ENCODE assay signal across 8 cellular contexts in the genomic region with DNA sequence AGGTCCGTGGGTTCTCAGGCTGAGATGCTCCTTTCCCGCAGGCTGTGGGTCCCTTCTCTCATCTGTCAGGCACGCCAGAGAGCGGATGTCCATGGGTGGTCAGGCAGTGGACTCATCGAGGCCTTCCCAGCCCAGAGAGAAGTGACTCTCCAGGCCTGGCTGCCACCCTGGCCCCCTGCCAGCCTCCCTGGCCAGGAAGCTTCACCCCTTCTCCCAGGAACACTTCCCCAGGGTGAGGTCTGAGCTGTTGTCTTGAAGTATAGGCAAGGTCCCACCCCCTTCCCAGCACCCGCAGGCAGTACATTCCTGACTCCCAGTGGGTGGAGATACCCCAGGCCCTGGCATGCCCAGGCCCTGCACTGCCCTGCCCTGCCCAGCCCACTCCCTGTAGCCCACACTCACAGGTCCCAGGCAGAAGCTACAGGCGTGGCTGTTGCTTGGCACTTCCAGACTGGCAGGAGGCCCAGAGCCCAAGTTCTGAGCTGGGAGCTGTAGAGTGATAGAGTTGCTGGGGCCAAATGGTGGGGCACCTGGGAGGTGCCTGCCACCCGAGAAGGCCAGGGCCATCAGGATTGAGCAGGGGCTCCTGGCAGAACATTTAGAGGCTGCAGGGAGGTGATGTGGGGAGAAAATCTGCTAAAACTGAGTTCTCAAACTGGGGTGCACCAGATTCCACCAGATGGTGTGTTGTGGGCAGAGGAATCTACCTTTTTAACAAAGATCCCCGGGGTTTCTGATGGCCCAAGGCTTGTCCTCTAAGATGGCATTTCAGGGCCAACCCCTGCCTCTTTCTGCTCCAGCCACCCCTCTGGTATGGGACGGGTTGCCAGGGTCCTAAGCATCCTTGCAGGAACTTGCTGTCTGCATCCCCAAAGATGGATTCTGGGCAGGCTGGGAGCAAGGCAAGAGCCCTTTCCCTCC. TPM values are rescaled to one million over a fixed set of nuclear protein-coding genes. Genes with fewer than 3 reads are reported as not detected.
DNase-seq lines count a peak whose midpoint lies in the region; ATAC-seq, FAIRE-seq and TF ChIP-seq lines count a peak whose summit lies in the region.

No MANE protein-coding gene starts in this region.

- H3K4me3 ChIP-seq in heart left ventricle (peak overlapping the region in 7 of 12 donors; percentile 8 to 43 (median 29)), small intestine (ENCODE audit: low read depth in 1 of 2, low read length in 2 of 2) (no peak overlapping the region), Caco-2 (ENCODE audit: low read depth, low read length) (no peak overlapping the region)

- no peaks in the 10 kb centered on the region for H3K9me3 Mint-ChIP-seq in Caco-2 (ENCODE audit: unreplicated experiment)

- BruUV-seq in Caco-2 (replicated peaks; lab: Mats Ljungman, UMichigan) = no TSS peak

- no peaks in the 10 kb centered on the region for H3K9me3 ChIP-seq in heart left ventricle
- H3K9me3 ChIP-seq in small intestine (ENCODE audit: control insufficient read depth, low read depth) = no peaks in the 10 kb centered on the region
- H3K9me3 ChIP-seq in Caco-2 = no peaks in the 10 kb centered on the region

- peaks cover 4% of the 10 kb centered on the region for H3K36me3 Mint-ChIP-seq in Caco-2 (ENCODE audit: insufficient read depth, unreplicated experiment)

- no peaks in the 10 kb centered on the region for H3K27me3 Mint-ChIP-seq in Caco-2 (ENCODE audit: insufficient read depth, unreplicated experiment)

- 45 to 55% (median 52%) methylated on average over 7 to 10 of the region's 10 CpGs for WGBS in heart left ventricle, 4 donors
- WGBS in small intestine, 3 donors = 48 to 65% (median 48%) methylated on average over 10 of the region's 10 CpGs

- H3K36me3 ChIP-seq in heart left ventricle (peaks cover 0 to 7% (median 0%) of the 10 kb centered on the region in 9 donors), small intestine (ENCODE audit: control insufficient read depth in 2 of 2, insufficient read depth in 2 of 2, low read length in 2 of 2) (peaks cover 0 to 9% of the 10 kb centered on the region in 2 donors), Caco-2 (ENCODE audit: control insufficient read depth, insufficient read depth, low read length) (no peaks in the 10 kb centered on the region)

- intact Hi-C loops in heart left ventricle (cut with DNase I) = loop anchor here in 1 of 10 donors (5.0 kb wide), 1 partner anchor 35 kb away; no protein-coding TSS in a partner anchor
- intact Hi-C loops in Caco-2 (cut with micrococcal nuclease; ENCODE audit: unreplicated experiment) = no loop called here

- TF ChIP-seq CTCF in VCaP (conservative IDR thresholded peaks at IDR 0.05) (no peak), heart left ventricle (IDR thresholded peaks at IDR 0.05) (no peak), Caco-2 (IDR thresholded peaks at IDR 0.05; ENCODE audit: insufficient read depth in 1 of 2, low read depth in 1 of 2, low read length in 1 of 2, severe bottlenecking in 1 of 2, unreplicated experiment in 1 of 2) (no peak)

- H3K27ac ChIP-seq in VCaP (peak overlapping the region; percentile 32), heart left ventricle (peak overlapping the region; percentile 63 to 97 (median 89)), small intestine (ENCODE audit: low read depth in 1 of 2, low read length in 1 of 2) (peak overlapping the region; percentile 21 to 63)

- H3K27me3 ChIP-seq in heart left ventricle = no peaks in the 10 kb centered on the region
- H3K27me3 ChIP-seq in small intestine (ENCODE audit: control insufficient read depth in 2 of 2, insufficient read depth in 2 of 2, low read length in 2 of 2) = no peaks in the 10 kb centered on the region
- H3K27me3 ChIP-seq in Caco-2 (replicated peaks; ENCODE audit: control insufficient read depth, insufficient read depth, low read length) = no peaks in the 10 kb centered on the region

- CTCF ChIA-PET in Caco-2 (lab: Charles Lee) = no interaction called here

- H3K4me1 ChIP-seq in heart left ventricle = peaks cover 0 to 99% (median 75%) of the 10 kb centered on the region in 12 donors
- peaks cover 12 to 24% of the 10 kb centered on the region in 2 donors for H3K4me1 ChIP-seq in small intestine (ENCODE audit: control insufficient read depth in 2 of 2, insufficient read depth in 1 of 2, low read depth in 1 of 2, low read length in 1 of 2)
- peaks cover 7% of the 10 kb centered on the region for H3K4me1 ChIP-seq in Caco-2

- ATAC-seq in heart left ventricle (peak; percentile 73 to 87 (median 79)), HG03097 (IDR thresholded peaks at IDR 0.05; ENCODE audit: low FRiP score, unreplicated experiment) (no peak)

- no peak overlapping the region for H3K27ac Mint-ChIP-seq in Caco-2 (ENCODE audit: unreplicated experiment)

- H3K4me3 Mint-ChIP-seq in Caco-2 (ENCODE audit: unreplicated experiment) = no peak overlapping the region

- peak in 1 of 2 donors; percentile 32 for TF ChIP-seq POLR2A in heart left ventricle (IDR thresholded peaks at IDR 0.05)

- FAIRE-seq in small intestine (lab: Jason Lieb, UNC) = no peak

- H3K4me1 Mint-ChIP-seq in Caco-2 (ENCODE audit: low read depth, unreplicated experiment) = peaks cover 5% of the 10 kb centered on the region

- DNase-seq in GOT3 (lab: John Stamatoyannopoulos, UW) = peak; percentile 30
- DNase-seq in heart left ventricle = peak; percentile 86 to 93 (median 87)
- peak; percentile 89 for DNase-seq in small intestine
- no peak for DNase-seq in DMS53 (lab: John Stamatoyannopoulos, UW)
- no peak for DNase-seq in Caco-2
- DNase-seq in GF-D8 (lab: John Stamatoyannopoulos, UW) = no peak

- POLR2A ChIA-PET in Caco-2 (lab: Charles Lee) = no interaction called here

RNA-seq across cellular contexts. Expression of a gene that starts 6.7 kb away (rescaled TPM):
- 10 to 100 TPM; 18.4 to 71.2 (median 23.6) TPM for total RNA-seq in heart left ventricle
- 10 to 100 TPM; 16.8 to 72.9 TPM for polyA plus RNA-seq in heart left ventricle
- 10 to 100 TPM; 53.5 to 96.4 (median 75.7) TPM for polyA plus RNA-seq in small intestine
- 10.4 and 14.7 TPM in 2 replicates for total RNA-seq in Caco-2 (2022)

RNA-seq across cellular contexts. Expression of a gene that starts 32.6 kb away (rescaled TPM):
- total RNA-seq in heart left ventricle (100 to 1,000 TPM; 142 to 490 (median 200) TPM), Caco-2 (2022) (10.5 and 15.2 TPM in 2 replicates)
- polyA plus RNA-seq in heart left ventricle (100 to 1,000 TPM; 125 to 173 TPM), small intestine (10 to 100 TPM; 27.2 to 39.6 (median 34.0) TPM)

Comparison
In these comparisons a context has a peak if more than half of its experiments do, and no peak if none do; other contexts are left out.
1. DNase-seq: peak in GOT3 (single experiment), heart left ventricle (5 of 5) and small intestine (single experiment); none in DMS53 (single experiment), Caco-2 (0 of 2) and GF-D8 (single experiment).
2. H3K27ac ChIP-seq: peak in every context shown above with its lines; median percentile 89 in heart left ventricle; 42 in small intestine; 32 in VCaP.
3. H3K4me3 ChIP-seq: peak in heart left ventricle (7 of 12); none in small intestine (0 of 2) and Caco-2 (single experiment).